Comparison of ENCODE assay signal across 8 cellular contexts in the genomic region with DNA sequence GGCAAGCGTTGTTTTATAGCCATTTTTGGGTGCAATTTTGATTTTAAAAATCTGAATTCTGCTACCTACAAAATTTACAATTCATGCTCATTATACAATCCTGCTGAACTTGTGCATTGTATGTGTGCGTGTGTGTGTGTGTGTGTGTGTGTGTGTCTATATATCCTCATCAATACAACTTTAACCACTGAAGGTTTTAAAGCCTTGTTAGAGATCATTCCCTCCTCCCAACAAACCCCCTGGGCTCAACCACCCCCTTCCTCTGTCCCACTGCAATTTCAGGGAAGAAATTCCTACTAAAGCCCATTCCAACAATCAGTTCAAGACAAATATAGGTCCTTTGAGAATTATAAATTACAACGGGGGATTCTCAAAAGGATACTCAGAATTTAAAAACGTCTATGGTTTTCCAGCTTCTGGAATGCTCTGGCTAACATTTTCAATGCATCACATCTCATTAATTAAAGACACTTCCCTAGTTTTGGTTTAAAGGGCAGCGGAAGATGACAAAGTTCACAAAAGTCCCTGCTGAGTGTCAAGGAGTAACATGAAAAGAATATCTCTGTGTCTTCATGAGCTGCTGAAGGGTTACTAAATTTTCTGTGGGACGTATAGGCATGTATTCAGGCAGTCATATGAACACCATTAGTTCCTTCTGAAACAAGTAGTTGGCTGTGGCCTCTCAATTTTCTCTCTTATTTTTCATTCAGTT. TPM values are rescaled to one million over a fixed set of nuclear protein-coding genes. Genes with fewer than 3 reads are reported as not detected.
A peak's percentile ranks its signal among the peaks of the same experiment; 100 is the strongest.
DNase-seq lines count a peak whose midpoint lies in the region; ATAC-seq and TF ChIP-seq lines count a peak whose summit lies in the region.

No MANE protein-coding gene starts in this region.

- no peak overlapping the region for H2AK9ac ChIP-seq in IMR-90 (replicated peaks; ENCODE audit: low read depth, low read length, poor library complexity)

- H3K27ac Mint-ChIP-seq in central memory CD8-positive, alpha-beta T cell (ENCODE audit: low read depth) = no peak overlapping the region
- peak overlapping the region; percentile 97 for H3K27ac Mint-ChIP-seq in mesothelial cell of epicardium

- peak overlapping the region; percentile 96 for H3K9ac ChIP-seq in IMR-90 (ENCODE audit: low read depth, low read length)

- H2BK120ac ChIP-seq in IMR-90 (ENCODE audit: low read depth, low read length) = peak overlapping the region; percentile 74

- peak overlapping the region; percentile 73 for H2BK20ac ChIP-seq in IMR-90 (ENCODE audit: low read depth, low read length)

- peak overlapping the region; percentile 78 for H3K56ac ChIP-seq in IMR-90 (ENCODE audit: extremely low read depth, insufficient read depth, low read length)

- peak overlapping the region; percentile 92 for H2BK5ac ChIP-seq in IMR-90 (ENCODE audit: low read depth, low read length, poor library complexity, severe bottlenecking)

- TSS peak; percentile 93 for BruUV-seq in IMR-90 (replicated peaks; lab: Mats Ljungman, UMichigan)

- peak overlapping the region; percentile 86 for H2AFZ ChIP-seq in IMR-90 (replicated peaks; ENCODE audit: low read length, poor library complexity)

- H3K4me3 Mint-ChIP-seq in central memory CD8-positive, alpha-beta T cell = peak overlapping the region; percentile 61
- peak overlapping the region; percentile 93 for H3K4me3 Mint-ChIP-seq in mesothelial cell of epicardium

- no peaks in the 10 kb centered on the region for H3K4me1 Mint-ChIP-seq in central memory CD8-positive, alpha-beta T cell
- peaks cover 33% of the 10 kb centered on the region for H3K4me1 Mint-ChIP-seq in mesothelial cell of epicardium

- peak overlapping the region; percentile 68 for H3K4me2 ChIP-seq in IMR-90 (ENCODE audit: low read depth, low read length)

- H3K27me3 ChIP-seq in AG04450 (ENCODE audit: control insufficient read depth, insufficient read depth, low read length) = no peaks in the 10 kb centered on the region
- H3K27me3 ChIP-seq in IMR-90 (ENCODE audit: control insufficient read depth, insufficient read depth, low read length) = no peaks in the 10 kb centered on the region

- H3K27me3 Mint-ChIP-seq in central memory CD8-positive, alpha-beta T cell = no peaks in the 10 kb centered on the region
- H3K27me3 Mint-ChIP-seq in mesothelial cell of epicardium (ENCODE audit: low read depth) = no peaks in the 10 kb centered on the region

- H3K23ac ChIP-seq in IMR-90 (ENCODE audit: low read depth, low read length) = peak overlapping the region; percentile 66

- dilution Hi-C loops in IMR-90 (cut with HindIII; ENCODE audit: low sequenced_read_pairs, unreplicated experiment) = no loop called here

- peak overlapping the region; percentile 76 for H3K27ac ChIP-seq in AG04450 (ENCODE audit: low read depth, low read length)
- peak overlapping the region; percentile 88 for H3K27ac ChIP-seq in IMR-90 (ENCODE audit: insufficient read depth, low read length)

- H3K4me1 ChIP-seq in IMR-90 (ENCODE audit: control insufficient read depth, insufficient read depth, low read length) = no peaks in the 10 kb centered on the region

- peaks cover 11% of the 10 kb centered on the region for H3K9me3 Mint-ChIP-seq in central memory CD8-positive, alpha-beta T cell
- H3K9me3 Mint-ChIP-seq in mesothelial cell of epicardium = no peaks in the 10 kb centered on the region

- peak; percentile 24 for ATAC-seq in IMR-90 (ENCODE audit: low read depth)
- ATAC-seq in central memory CD8-positive, alpha-beta T cell (replicated peaks; ENCODE audit: extremely low read depth, poor library complexity, severe bottlenecking) = no peak
- no peak for ATAC-seq in HG03159 (IDR thresholded peaks at IDR 0.05; ENCODE audit: unreplicated experiment)

- peak overlapping the region; percentile 81 for H3K18ac ChIP-seq in IMR-90 (ENCODE audit: low read depth, low read length)

- TF ChIP-seq CTCF in AG04450 (IDR thresholded peaks at IDR 0.05; ENCODE audit: low read depth, low read length) = no peak
- no peak for TF ChIP-seq CTCF in IMR-90 (conservative IDR thresholded peaks at IDR 0.05; ENCODE audit: low read depth, low read length)
- TF ChIP-seq CTCF in mesothelial cell of epicardium (IDR thresholded peaks at IDR 0.05; ENCODE audit: unreplicated experiment) = no peak

- intact Hi-C loops in IMR-90 (cut with micrococcal nuclease) = loop anchor here (1.0 to 10.0 kb wide), 7 partner anchors 177 to 826 kb away; no protein-coding TSS in a partner anchor

- H3K36me3 ChIP-seq in IMR-90 (ENCODE audit: control insufficient read depth, insufficient read depth, low read length) = no peaks in the 10 kb centered on the region

- no peak for TF ChIP-seq RAD21 in IMR-90 (IDR thresholded peaks at IDR 0.05; ENCODE audit: low read length)

- peak overlapping the region; percentile 53 for H4K91ac ChIP-seq in IMR-90 (ENCODE audit: insufficient read depth, low read depth, low read length)

- H2AK5ac ChIP-seq in IMR-90 (ENCODE audit: low read depth, low read length) = no peak overlapping the region

- H3K36me3 Mint-ChIP-seq in central memory CD8-positive, alpha-beta T cell (ENCODE audit: insufficient read depth) = no peaks in the 10 kb centered on the region
- no peaks in the 10 kb centered on the region for H3K36me3 Mint-ChIP-seq in mesothelial cell of epicardium

- peak overlapping the region; percentile 70 for H3K4me3 ChIP-seq in AG04450 (ENCODE audit: low read depth, low read length)
- H3K4me3 ChIP-seq in IMR-90 (ENCODE audit: insufficient read depth, low read depth, low read length) = peak overlapping the region; percentile 84

- peak overlapping the region; percentile 75 for H3K4ac ChIP-seq in IMR-90 (ENCODE audit: low read depth, low read length)

- DNase-seq in AG04450 (ENCODE audit: low read depth, low spot score) = no peak
- DNase-seq in IMR-90 = no peak
- DNase-seq in central memory CD8-positive, alpha-beta T cell (ENCODE audit: low spot score in 2 of 2) = no peak
- no peak for DNase-seq in mesothelial cell of epicardium (ENCODE audit: low spot score in 2 of 2, unreplicated experiment in 2 of 2)
- no peak for DNase-seq in dermis blood vessel endothelial cell
- no peak for DNase-seq in foreskin melanocyte
- no peak for DNase-seq in NCI-H2171 (lab: John Stamatoyannopoulos, UW)

- H4K8ac ChIP-seq in IMR-90 (ENCODE audit: low read depth in 2 of 2, low read length in 2 of 2) = peak overlapping the region; percentile 20 to 63

- H2BK15ac ChIP-seq in IMR-90 (ENCODE audit: low read depth, low read length) = peak overlapping the region; percentile 85; the same call in 2 of the 3 replicates

- H4K5ac ChIP-seq in IMR-90 (ENCODE audit: low read depth, low read length) = peak overlapping the region; percentile 62; the same call in 1 of the 2 replicates

- H3K79me1 ChIP-seq in IMR-90 (ENCODE audit: low read depth in 1 of 2, low read length in 2 of 2) = no peaks in the 10 kb centered on the region

- H3K9me1 ChIP-seq in IMR-90 (ENCODE audit: insufficient read depth, low read length) = no peaks in the 10 kb centered on the region

- no peak for TF ChIP-seq POLR2A in IMR-90 (IDR thresholded peaks at IDR 0.05; ENCODE audit: low read depth, low read length)

- no peaks in the 10 kb centered on the region for H4K20me1 ChIP-seq in IMR-90 (ENCODE audit: insufficient read depth, low read length)

- in situ Hi-C loops in IMR-90 (cut with MboI; ENCODE audit: low sequenced_read_pairs) = loop anchor here (10.0 kb wide), 2 partner anchors 211 to 829 kb away; no protein-coding TSS in a partner anchor

- no peaks in the 10 kb centered on the region for H3K9me3 ChIP-seq in AG04450 (ENCODE audit: control insufficient read depth, insufficient read depth, low read length)
- H3K9me3 ChIP-seq in IMR-90 (ENCODE audit: control insufficient read depth, insufficient read depth, low read length) = no peaks in the 10 kb centered on the region

- CTCF ChIA-PET in AG04450 (lab: Charles Lee) (interaction anchor here (0.7 to 2.0 kb wide), 6 partner anchors 37 to 829 kb away, joined by 4 to 10 read pairs (median 4); no protein-coding TSS in a partner anchor), IMR-90 (lab: Yijun Ruan, JAX) (interaction anchor here (0.6 kb wide), 4 partner anchors 169 to 1094 kb away, joined by 3 to 5 read pairs (median 4); no protein-coding TSS in a partner anchor)

- WGBS in IMR-90 (ENCODE audit: extremely low coverage in 2 of 2, insufficient read length in 1 of 2), 2 experiments = no CpG with 5 or more reads among the region's 6 CpGs

- POLR2A ChIA-PET in AG04450 (lab: Yijun Ruan, JAX) (interaction anchor here (0.7 to 2.3 kb wide), 4 partner anchors 52 to 217 kb away, joined by 3 to 13 read pairs (median 6); no protein-coding TSS in a partner anchor), IMR-90 (lab: Charles Lee; ENCODE audit: unreplicated experiment) (interaction anchor here (0.5 to 0.7 kb wide), 5 partner anchors 33 to 802 kb away, joined by 3 to 23 read pairs (median 5); no protein-coding TSS in a partner anchor)

- peak overlapping the region; percentile 77; the same call in 1 of the 2 replicates for H3K14ac ChIP-seq in IMR-90 (replicated peaks; ENCODE audit: low read depth, low read length)

TF ChIP-seq in IMR-90, 13 proteins besides CTCF, POLR2A, EP300 and RAD21 (continues in another document):
- TF ChIP-seq MAZ (IDR thresholded peaks at IDR 0.05; ENCODE audit: borderline replicate concordance, low read depth, low read length) = no peak
- TF ChIP-seq, protein P1, sequence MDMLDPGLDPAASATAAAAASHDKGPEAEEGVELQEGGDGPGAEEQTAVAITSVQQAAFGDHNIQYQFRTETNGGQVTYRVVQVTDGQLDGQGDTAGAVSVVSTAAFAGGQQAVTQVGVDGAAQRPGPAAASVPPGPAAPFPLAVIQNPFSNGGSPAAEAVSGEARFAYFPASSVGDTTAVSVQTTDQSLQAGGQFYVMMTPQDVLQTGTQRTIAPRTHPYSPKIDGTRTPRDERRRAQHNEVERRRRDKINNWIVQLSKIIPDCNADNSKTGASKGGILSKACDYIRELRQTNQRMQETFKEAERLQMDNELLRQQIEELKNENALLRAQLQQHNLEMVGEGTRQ (IDR thresholded peaks at IDR 0.05; ENCODE audit: low read depth, low read length) = no peak
- no peak for TF ChIP-seq CEBPB (IDR thresholded peaks at IDR 0.05; ENCODE audit: low read depth, low read length)

RNA-seq across cellular contexts. Expression of gene SEMA3A, which starts 0.9 kb away (rescaled TPM):
- polyA plus RNA-seq in AG04450 (2011; rRNA removed) (61.9 and 80.2 TPM in 2 replicates), IMR-90 (2012; rRNA removed) (27.0 and 31.2 TPM in 2 replicates)
- polyA minus RNA-seq in AG04450 (2011; rRNA and poly(A)+ RNA removed) = 69.2 and 114 TPM in 2 replicates
- total RNA-seq in IMR-90 (2012; rRNA removed) (187 and 213 TPM in 2 replicates), mesothelial cell of epicardium (43.4 to 50.4 TPM (median 44.4 TPM) in 3 replicates), dermis blood vessel endothelial cell (80.2 and 109 TPM in 2 replicates)
- polyA plus RNA-seq in IMR-90 (2012; cell fraction: cytosol; rRNA removed) = 4.9 and 6.8 TPM in 2 replicates
- 2.4 and 22.8 TPM in 2 replicates for polyA plus RNA-seq in IMR-90 (2012; cell fraction: nucleus; rRNA removed; ENCODE audit: low replicate concordance)
